ENCODE assay signal across 12 cellular contexts in genomic region chr7:94698275-94698674, GRCh38. TPM values are rescaled to one million over a fixed set of nuclear protein-coding genes. Genes with fewer than 3 reads are reported as not detected.
DNase-seq lines count a peak whose midpoint lies in the region; ATAC-seq, FAIRE-seq and TF ChIP-seq lines count a peak whose summit lies in the region.
"Had no signal": no experiment of that assay in that cellular context is flagged by ENCODE, and none has a peak within 500 bp of the region (broad histone marks: within the 10 kb centered on the region; RNA-seq: fewer than 3 reads in every experiment).

No MANE protein-coding gene starts in this region.

- WGBS in pancreas, 2 donors, result 39 to 45% methylated on average over 2 of the region's 2 CpGs

- no peak overlapping the region for H2AFZ ChIP-seq in Karpas-422 (ENCODE audit: low read length)

- TF ChIP-seq CTCF in fibroblast of mammary gland (conservative IDR thresholded peaks at IDR 0.05; ENCODE audit: control insufficient read depth, insufficient read depth, low read depth, low read length), result no peak
- no peak for TF ChIP-seq CTCF in pancreas (IDR thresholded peaks at IDR 0.05)

- H3K27ac ChIP-seq in SJSA1 (peak overlapping the region; percentile 72), pancreas (no peak overlapping the region), Karpas-422 (ENCODE audit: low read length) (no peak overlapping the region)
- H3K27ac ChIP-seq: upper lobe of left lung had no signal

- H3K79me2 ChIP-seq in Karpas-422 (ENCODE audit: low read length), result no peaks in the 10 kb centered on the region

- H3K36me3 ChIP-seq in SJSA1, result no peaks in the 10 kb centered on the region
- H3K36me3 ChIP-seq in pancreas, result no peaks in the 10 kb centered on the region
- no peaks in the 10 kb centered on the region for H3K36me3 ChIP-seq in Karpas-422 (ENCODE audit: insufficient read depth, low read length)
- H3K36me3 ChIP-seq: upper lobe of left lung had no signal

- no peaks in the 10 kb centered on the region for H4K20me1 ChIP-seq in Karpas-422 (ENCODE audit: insufficient read depth, low read depth, low read length)

- H3K4me3 ChIP-seq in SJSA1 (no peak overlapping the region), fibroblast of mammary gland (ENCODE audit: control insufficient read depth, low read depth, low read length) (no peak overlapping the region), pancreas (no peak overlapping the region), Karpas-422 (ENCODE audit: low read length) (no peak overlapping the region)
- H3K4me3 ChIP-seq: upper lobe of left lung had no signal

- H3K4me1 ChIP-seq in SJSA1 (replicated peaks) (peaks cover 39% of the 10 kb centered on the region), pancreas (peaks cover 4 to 9% (median 4%) of the 10 kb centered on the region in 3 donors), Karpas-422 (ENCODE audit: low read length) (no peaks in the 10 kb centered on the region)
- H3K4me1 ChIP-seq: upper lobe of left lung had no signal

- ATAC-seq in pancreas (peak; percentile 51 to 80 (median 66)), GM18861 (IDR thresholded peaks at IDR 0.05; ENCODE audit: unreplicated experiment) (no peak)
- ATAC-seq: naive thymus-derived CD4-positive, alpha-beta T cell had no signal

- no peak overlapping the region for H3K4me2 ChIP-seq in Karpas-422 (ENCODE audit: low read depth, low read length, poor library complexity, severe bottlenecking)

- H3K9me3 ChIP-seq in SJSA1 (replicated peaks) (no peaks in the 10 kb centered on the region), pancreas (no peaks in the 10 kb centered on the region), Karpas-422 (ENCODE audit: low read length) (no peaks in the 10 kb centered on the region)
- H3K9me3 ChIP-seq: upper lobe of left lung had no signal

- H3K27me3 ChIP-seq in SJSA1 (replicated peaks) (no peaks in the 10 kb centered on the region), pancreas (no peaks in the 10 kb centered on the region), Karpas-422 (ENCODE audit: low read length) (no peaks in the 10 kb centered on the region)
- H3K27me3 ChIP-seq: upper lobe of left lung had no signal

- no peak for FAIRE-seq in pancreas (lab: Jason Lieb, UNC)

- no peaks in the 10 kb centered on the region for H3K9me2 ChIP-seq in Karpas-422 (replicated peaks; ENCODE audit: insufficient read depth, low read length)

- H3K9ac ChIP-seq in Karpas-422 (ENCODE audit: low read length), result no peak overlapping the region

- intact Hi-C loops in pancreas (cut with DNase I), result no loop called here

- DNase-seq in GM03348 (ENCODE audit: low spot score), result peak; percentile 51
- peak in 1 of 2 experiments; percentile 71 for DNase-seq in SJSA1 (ENCODE audit: low read depth in 1 of 2, low spot score in 2 of 2)
- DNase-seq in fibroblast of mammary gland (ENCODE audit: low read depth), result peak; percentile 82
- DNase-seq in pancreas, result no peak
- DNase-seq in NCI-H2171 treated with DMSO at 0.1 percent for 48 hours (lab: John Stamatoyannopoulos, UW), result no peak
- no peak for DNase-seq in Karpas-422
- no peak for DNase-seq in mucosa of gallbladder (ENCODE audit: low spot score)
- DNase-seq: naive thymus-derived CD4-positive, alpha-beta T cell; NCI-H1436; stimulated activated CD4-positive, alpha-beta T cell treated with anti-CD3 and anti-CD28 coated beads, Interleukin-4, amount 100 ng/mL, for 4 hours; upper lobe of left lung had no signal

RNA-seq across cellular contexts. Expression of gene SGCE, which starts 42.3 kb away (rescaled TPM):
- 117 and 123 TPM in 2 replicates for total RNA-seq in SJSA1 (2014; rRNA removed; shearing (Covaris generic))
- total RNA-seq in pancreas, result 10 to 100 TPM; 13.0 to 24.6 (median 15.8) TPM
- 10 to 100 TPM in 1 of 2 donors, 1 to 10 TPM in 1; 9.8 to 38.5 TPM for polyA plus RNA-seq in pancreas
- total RNA-seq in Karpas-422 (2014; rRNA removed; shearing (Covaris generic); ENCODE audit: low replicate concordance), result 26.4 and 39.8 TPM in 2 replicates
- 42.6 TPM for total RNA-seq in mucosa of gallbladder

Comparison
In these comparisons a context has a peak if more than half of its experiments do, and no peak if none do; other contexts are left out.
1. DNase-seq: peak in GM03348 (single experiment) and fibroblast of mammary gland (single experiment); none in pancreas (0 of 6), NCI-H2171 treated with DMSO at 0.1 percent for 48 hours (single experiment), Karpas-422 (single experiment) and mucosa of gallbladder (single experiment).